Comparison of ENCODE assay signal across 8 cellular contexts in the genomic region with DNA sequence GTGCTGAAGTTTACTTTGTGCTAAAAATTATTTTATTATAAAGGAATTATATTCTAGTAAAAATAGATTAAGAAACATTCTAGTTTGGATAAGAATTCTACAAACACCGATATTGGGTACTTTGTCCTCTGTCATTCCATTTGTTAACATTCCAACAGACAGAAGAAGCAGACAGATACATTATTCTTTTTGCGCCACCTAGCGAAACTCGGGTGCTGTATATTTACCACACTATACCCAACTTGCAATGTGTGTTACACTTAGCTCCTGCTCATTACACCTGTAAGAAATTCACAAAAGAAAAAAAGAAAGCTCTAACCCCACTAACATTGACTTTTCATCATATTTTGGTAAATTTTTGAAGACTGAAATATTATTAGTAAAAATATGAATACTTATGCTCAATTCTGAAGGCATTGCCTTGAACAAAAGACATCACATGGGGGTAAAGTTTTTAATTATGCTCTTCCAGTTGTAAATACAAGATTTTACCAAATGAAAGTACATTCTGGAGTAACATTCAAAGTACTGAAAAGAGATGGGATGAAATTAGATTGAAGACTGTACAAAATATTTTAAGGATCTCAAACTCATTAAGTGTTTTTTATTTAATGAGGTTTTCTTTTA.
DNase-seq lines count a peak whose midpoint lies in the region; ATAC-seq and TF ChIP-seq lines count a peak whose summit lies in the region.

No MANE protein-coding gene starts in this region.

- no peaks in the 10 kb centered on the region for H3K79me2 ChIP-seq in PC-3 (ENCODE audit: low read length)

- no peak for TF ChIP-seq POLR2A in sigmoid colon (IDR thresholded peaks at IDR 0.05)

- H4K20me1 ChIP-seq in PC-3 (ENCODE audit: low read length) = no peaks in the 10 kb centered on the region

- no peak overlapping the region for H3K4me2 ChIP-seq in PC-3 (ENCODE audit: low read length)

- H2AFZ ChIP-seq in PC-3 (ENCODE audit: low read length) = no peak overlapping the region

- WGBS in sigmoid colon, 2 donors = 1 to 5% methylated on average over 4 of the region's 4 CpGs

- H3K4me1 ChIP-seq in PC-3 (ENCODE audit: insufficient read depth, low read length) = no peaks in the 10 kb centered on the region
- no peaks in the 10 kb centered on the region for H3K4me1 ChIP-seq in sigmoid colon

- H3K9me3 ChIP-seq in PC-3 (ENCODE audit: low read length) (no peaks in the 10 kb centered on the region), sigmoid colon (no peaks in the 10 kb centered on the region)

- ATAC-seq in GM21576 (IDR thresholded peaks at IDR 0.05; ENCODE audit: unreplicated experiment) (peak; percentile 99), PC-3 (peak; percentile 73), HG02981 (IDR thresholded peaks at IDR 0.05; ENCODE audit: unreplicated experiment) (no peak)

- no peak overlapping the region for H3K9ac ChIP-seq in PC-3 (ENCODE audit: low read length)

- DNase-seq in GM04504 (ENCODE audit: low read depth) (peak; percentile 50), HUDEP-2 (lab: John Stamatoyannopoulos, UW; ENCODE audit: unreplicated experiment in 76 of 76) (peak in 55 of 76 experiments; percentile 1 to 71 (median 36)), PC-3 (peak; percentile 73), anterior cingulate cortex (lab: John Stamatoyannopoulos, UW) (peak in 43 of 58 donors; percentile 1 to 66 (median 16)), hepatic stellate cell (ENCODE audit: low spot score) (peak; percentile 0), sigmoid colon (peak; percentile 62)

- intact Hi-C loops in PC-3 (cut with micrococcal nuclease) (loop anchor here (1.0 to 5.0 kb wide), 6 partner anchors 98 to 816 kb away; no protein-coding TSS in a partner anchor), sigmoid colon (cut with DNase I) (loop anchor here (1.0 kb wide), 1 partner anchor 816 kb away; no protein-coding TSS in a partner anchor)

- CTCF ChIA-PET in PC-3 (lab: Charles Lee) = interaction anchor here (0.5 to 1.3 kb wide), 4 partner anchors 16 to 520 kb away, joined by 3 to 5 read pairs (median 4); no protein-coding TSS in a partner anchor

- no TSS peak for BruUV-seq in PC-3 (replicated peaks; lab: Mats Ljungman, UMichigan)

- no peak overlapping the region for H3K27ac ChIP-seq in PC-3 (ENCODE audit: low read length)
- no peak overlapping the region for H3K27ac ChIP-seq in sigmoid colon

- no peak for TF ChIP-seq EP300 in sigmoid colon (IDR thresholded peaks at IDR 0.05)

- no peaks in the 10 kb centered on the region for H3K9me2 ChIP-seq in PC-3 (replicated peaks; ENCODE audit: low read length)

- POLR2A ChIA-PET in PC-3 (lab: Charles Lee; ENCODE audit: unreplicated experiment) = no interaction called here

- no peaks in the 10 kb centered on the region for H3F3A ChIP-seq in PC-3 (ENCODE audit: low read length, unreplicated experiment)

- H3K4me3 ChIP-seq in PC-3 (ENCODE audit: low read length) = no peak overlapping the region
- no peak overlapping the region for H3K4me3 ChIP-seq in sigmoid colon

- H3K36me3 ChIP-seq in PC-3 (ENCODE audit: low read depth, low read length) = no peaks in the 10 kb centered on the region
- no peaks in the 10 kb centered on the region for H3K36me3 ChIP-seq in sigmoid colon

- H3K27me3 ChIP-seq in PC-3 (ENCODE audit: low read length) (no peaks in the 10 kb centered on the region), sigmoid colon (no peaks in the 10 kb centered on the region)

- TF ChIP-seq CTCF in PC-3 (conservative IDR thresholded peaks at IDR 0.05; ENCODE audit: low read depth, low read length) = peak; percentile 76
- peak in 3 of 4 experiments; percentile 42 to 58 (median 54) for TF ChIP-seq CTCF in sigmoid colon (IDR thresholded peaks at IDR 0.05)

Comparison
In these comparisons a context has a peak if more than half of its experiments do, and no peak if none do; other contexts are left out.
1. DNase-seq: peak in every context shown above with its lines; median percentile 73 in PC-3; 62 in sigmoid colon; 50 in GM04504; 36 in HUDEP-2; 16 in anterior cingulate cortex; 0 in hepatic stellate cell.